ENCODE assay signal across 7 cellular contexts in the genomic region with DNA sequence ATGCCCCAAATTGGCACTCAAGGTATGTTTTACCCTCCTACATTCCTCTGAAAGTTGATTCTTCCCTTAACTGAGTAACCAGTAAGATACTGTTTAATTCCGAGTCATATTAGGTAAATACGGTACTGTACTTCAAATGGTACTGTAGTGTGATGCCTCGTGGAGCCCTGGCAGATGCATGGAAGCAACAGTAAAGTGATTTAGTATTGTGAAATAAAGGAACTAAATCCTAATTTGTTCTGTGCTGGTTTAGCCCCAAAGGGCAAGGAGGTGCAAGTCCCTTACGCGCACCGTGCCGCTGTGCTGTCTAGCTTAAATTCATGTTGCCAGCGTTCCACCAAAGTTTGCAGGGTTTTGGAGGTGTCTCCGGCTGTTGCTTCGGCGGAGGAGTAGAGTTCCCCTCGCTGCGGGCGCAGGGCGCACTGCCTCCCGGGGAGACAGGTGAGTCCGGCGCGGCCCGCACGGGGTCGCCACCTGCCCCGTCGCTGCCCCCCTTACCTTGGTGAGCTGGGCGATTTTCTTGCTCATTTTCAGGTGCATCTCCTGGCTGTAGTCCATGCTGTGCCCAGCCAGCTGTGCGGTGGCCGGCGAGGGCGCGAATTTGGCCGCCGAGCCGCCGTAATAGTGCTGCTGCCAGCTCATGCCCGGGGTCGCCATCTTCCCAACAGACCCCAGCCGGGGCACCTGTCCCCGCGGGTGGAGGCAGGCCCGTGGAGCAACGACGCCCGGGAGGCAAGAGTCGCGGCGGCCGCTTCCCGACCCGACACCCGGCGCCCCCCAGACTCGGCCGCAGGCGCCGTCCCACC. TPM values are rescaled to one million over a fixed set of nuclear protein-coding genes. Genes with fewer than 3 reads are reported as not detected.
DNase-seq lines count a peak whose midpoint lies in the region; ATAC-seq, FAIRE-seq and TF ChIP-seq lines count a peak whose summit lies in the region.

No MANE protein-coding gene starts in this region.

- no peak overlapping the region for H3K27ac ChIP-seq in endothelial cell of umbilical vein (ENCODE audit: insufficient read depth, low read depth, low read length)
- H3K27ac ChIP-seq in muscle layer of duodenum (ENCODE audit: low read length), result no peak overlapping the region
- H3K27ac ChIP-seq in stomach, result peak overlapping the region; percentile 31 to 88 (median 66)

- H3K4me3 ChIP-seq in endothelial cell of umbilical vein (replicated peaks in 1 of 3; ENCODE audit: insufficient read depth in 1 of 3, low read depth in 1 of 3, low read length in 3 of 3) (peak overlapping the region; percentile 26 to 49 (median 48)), muscle layer of duodenum (ENCODE audit: low read depth in 1 of 2, low read length in 2 of 2) (peak overlapping the region; percentile 45 to 84), stomach (peak overlapping the region; percentile 81 to 89 (median 84))

- peak overlapping the region; percentile 65 for H3K9ac ChIP-seq in endothelial cell of umbilical vein (replicated peaks; ENCODE audit: extremely low read depth, insufficient read depth, low read length)

- BruUV-seq in endothelial cell of umbilical vein (replicated peaks; lab: Mats Ljungman, UMichigan), result no TSS peak

- H3K4me2 ChIP-seq in endothelial cell of umbilical vein (ENCODE audit: insufficient read depth, low read length), result peak overlapping the region; percentile 93

- peak overlapping the region; percentile 98 for H2AFZ ChIP-seq in endothelial cell of umbilical vein (ENCODE audit: low read depth, low read length)

- WGBS in stomach, 5 donors, result 1 to 15% (median 1%) methylated on average over 22 to 55 of the region's 55 CpGs

- H4K20me1 ChIP-seq in endothelial cell of umbilical vein (replicated peaks; ENCODE audit: control insufficient read depth, extremely low read depth, insufficient read depth, low read length), result no peaks in the 10 kb centered on the region

- H3K79me2 ChIP-seq in endothelial cell of umbilical vein (ENCODE audit: control insufficient read depth, insufficient read depth, low read length), result no peaks in the 10 kb centered on the region

- ATAC-seq in GM18502 (IDR thresholded peaks at IDR 0.05; ENCODE audit: poor library complexity, unreplicated experiment) (peak; percentile 33), HG02798 (IDR thresholded peaks at IDR 0.05; ENCODE audit: poor library complexity, unreplicated experiment) (peak; percentile 21)

- H3K4me1 ChIP-seq in endothelial cell of umbilical vein (ENCODE audit: control insufficient read depth, extremely low read depth, insufficient read depth, low read length), result peaks cover 21% of the 10 kb centered on the region
- peaks cover 0 to 6% of the 10 kb centered on the region in 2 donors for H3K4me1 ChIP-seq in muscle layer of duodenum (ENCODE audit: control insufficient read depth in 1 of 2, insufficient read depth in 2 of 2, low read length in 2 of 2)
- peaks cover 5 to 31% (median 19%) of the 10 kb centered on the region in 4 donors for H3K4me1 ChIP-seq in stomach

- POLR2A ChIA-PET in endothelial cell of umbilical vein (lab: Charles Lee), result no interaction called here

- DNase-seq in NCI-H345 treated with DMSO at 0.1 percent for 48 hours (lab: John Stamatoyannopoulos, UW; ENCODE audit: unreplicated experiment) (peak; percentile 27), endothelial cell of umbilical vein (ENCODE audit: low read depth, low spot score) (no peak), stomach (peak; percentile 39)
- peak; percentile 77 for DNase-seq in activated CD8-positive, alpha-beta memory T cell treated with anti-CD3 and anti-CD28 coated beads, Interleukin-2, amount 50 U/mL, for 48 hours

- H3K36me3 ChIP-seq in endothelial cell of umbilical vein (ENCODE audit: control insufficient read depth in 2 of 2, extremely low read depth in 1 of 2, insufficient read depth in 2 of 2, low read length in 2 of 2) (no peaks in the 10 kb centered on the region), muscle layer of duodenum (ENCODE audit: control insufficient read depth in 1 of 2, insufficient read depth in 2 of 2, low read length in 2 of 2) (no peaks in the 10 kb centered on the region), stomach (no peaks in the 10 kb centered on the region)

- no peak for FAIRE-seq in endothelial cell of umbilical vein (lab: Jason Lieb, UNC)

- dilution Hi-C loops in endothelial cell of umbilical vein (cut with MboI; ENCODE audit: extremely low pct_ligation_motif_present, low sequenced_read_pairs), result no loop called here

- peaks cover 16 to 26% of the 10 kb centered on the region in 2 experiments for H3K27me3 ChIP-seq in endothelial cell of umbilical vein (ENCODE audit: control insufficient read depth in 2 of 2, insufficient read depth in 2 of 2, low read length in 2 of 2)
- H3K27me3 ChIP-seq in muscle layer of duodenum (ENCODE audit: low read depth, low read length), result no peaks in the 10 kb centered on the region
- peaks cover 0 to 8% (median 0%) of the 10 kb centered on the region in 3 donors for H3K27me3 ChIP-seq in stomach

- TF ChIP-seq EP300 in stomach (IDR thresholded peaks at IDR 0.05), result no peak

- TF ChIP-seq CTCF in endothelial cell of umbilical vein (IDR thresholded peaks at IDR 0.05; ENCODE audit: extremely low read depth in 1 of 2, insufficient read depth in 1 of 2, low read depth in 1 of 2, low read length in 2 of 2) (no peak), stomach (IDR thresholded peaks at IDR 0.05) (peak in 2 of 7 experiments; percentile 9 to 12)

- intact Hi-C loops in endothelial cell of umbilical vein (cut with micrococcal nuclease), result loop anchor here (2.0 kb wide), 1 partner anchor 33 kb away; no protein-coding TSS in a partner anchor
- intact Hi-C loops in stomach (cut with DNase I; ENCODE audit: low total_unique reads), result no loop called here

- CTCF ChIA-PET in endothelial cell of umbilical vein (lab: Charles Lee), result interaction anchor here (0.8 to 1.3 kb wide), 4 partner anchors 33 to 114 kb away, joined by 3 to 5 read pairs (median 4); no protein-coding TSS in a partner anchor

- H3K9me1 ChIP-seq in endothelial cell of umbilical vein (replicated peaks; ENCODE audit: control insufficient read depth, extremely low read depth, insufficient read depth, low read length), result no peaks in the 10 kb centered on the region

- TF ChIP-seq POLR2A in endothelial cell of umbilical vein (IDR thresholded peaks at IDR 0.05; ENCODE audit: low read depth, low read length) (no peak), stomach (IDR thresholded peaks at IDR 0.05) (no peak)

- H3K9me3 ChIP-seq in endothelial cell of umbilical vein (replicated peaks; ENCODE audit: control insufficient read depth, insufficient read depth, low read length) (no peaks in the 10 kb centered on the region), muscle layer of duodenum (ENCODE audit: control insufficient read depth in 1 of 2, low read length in 2 of 2) (no peaks in the 10 kb centered on the region), stomach (peaks cover 3 to 6% (median 4%) of the 10 kb centered on the region in 4 donors)

TF ChIP-seq in endothelial cell of umbilical vein, 7 proteins besides CTCF, POLR2A, EP300 and RAD21:
- TF ChIP-seq JUN (IDR thresholded peaks at IDR 0.05; ENCODE audit: borderline replicate concordance, insufficient read depth, insufficient read length, low read depth) (no peak), EZH2 (IDR thresholded peaks at IDR 0.05; ENCODE audit: borderline replicate concordance, low read depth, low read length, severe bottlenecking) (no peak)
- TF ChIP-seq, protein P1, sequence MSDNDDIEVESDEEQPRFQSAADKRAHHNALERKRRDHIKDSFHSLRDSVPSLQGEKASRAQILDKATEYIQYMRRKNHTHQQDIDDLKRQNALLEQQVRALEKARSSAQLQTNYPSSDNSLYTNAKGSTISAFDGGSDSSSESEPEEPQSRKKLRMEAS (IDR thresholded peaks at IDR 0.05; ENCODE audit: insufficient read depth, insufficient read length), result no peak
TF ChIP-seq in endothelial cell of umbilical vein: peak in this region for 0.

RNA-seq across cellular contexts. Expression of gene FAM184A, which starts 0.6 kb away (rescaled TPM):
- total RNA-seq in endothelial cell of umbilical vein (0.84 and 0.95 TPM in 2 replicates), stomach (1 to 10 TPM in 3 of 5 donors, under 1 TPM in 1, not detected in 1; under 0.01 to 8.3 (median 2.4) TPM)
- polyA plus RNA-seq in endothelial cell of umbilical vein (0.04 and 0.16 TPM in 2 replicates), stomach (1 to 10 TPM in 2 of 3 donors, under 1 TPM in 1; 0.76 to 3.3 (median 2.6) TPM)
- 0.10 and 0.19 TPM in 2 replicates for polyA plus RNA-seq in endothelial cell of umbilical vein (2011; cell fraction: cytosol; rRNA removed)
- 0.48 and 0.51 TPM in 2 replicates for polyA plus RNA-seq in endothelial cell of umbilical vein (2011; cell fraction: nucleus; rRNA removed)
- polyA plus RNA-seq in endothelial cell of umbilical vein (2012), result not detected in 2 replicates
- polyA minus RNA-seq in endothelial cell of umbilical vein, result 0.96 TPM in 1 of 2 replicates, not detected in the other
- not detected for polyA minus RNA-seq in endothelial cell of umbilical vein (2011; cell fraction: cytosol; rRNA and poly(A)+ RNA removed)
- 1.1 and 1.3 TPM in 2 replicates for polyA minus RNA-seq in endothelial cell of umbilical vein (2011; cell fraction: nucleus; rRNA and poly(A)+ RNA removed)

Comparison
In these comparisons a context has a peak if more than half of its experiments do, and no peak if none do; other contexts are left out.
1. H3K27ac ChIP-seq: peak in stomach (5 of 5); none in endothelial cell of umbilical vein (single experiment) and muscle layer of duodenum (single experiment).
2. Peak in every context shown above with its lines, with median percentiles within 50 percentile points of each other: H3K4me3 ChIP-seq.